Comparison of ENCODE assay signal across 16 cellular contexts in genomic region chr6:103680116-103680515, GRCh38.
DNase-seq lines count a peak whose midpoint lies in the region; ATAC-seq and TF ChIP-seq lines count a peak whose summit lies in the region.
"Had no signal": no experiment of that assay in that cellular context is flagged by ENCODE, and none has a peak within 500 bp of the region (broad histone marks: within the 10 kb centered on the region; RNA-seq: fewer than 3 reads in every experiment).

No MANE protein-coding gene starts in this region.

- no peak overlapping the region for H3K4me3 ChIP-seq in MM.1S (ENCODE audit: low read length)
- H3K4me3 ChIP-seq in SK-N-MC: no peak overlapping the region
- H3K4me3 ChIP-seq: BLaER1, GM23248 had no signal

- peak; percentile 43 for ATAC-seq in GM18520 (IDR thresholded peaks at IDR 0.05; ENCODE audit: unreplicated experiment)
- ATAC-seq: CD8-positive, alpha-beta T cell had no signal

- H3K27ac ChIP-seq in MM.1S (ENCODE audit: low read length) (no peak overlapping the region), SK-N-MC (0 out of 2 replicates have a peak overlapping the region, but pooled peaks have one; percentile 17)
- H3K27ac ChIP-seq: BLaER1, C4-2B, GM23248 had no signal

- no peaks in the 10 kb centered on the region for H3K9me3 ChIP-seq in MM.1S (replicated peaks; ENCODE audit: insufficient read depth, low read length)
- 0 out of 2 replicates have a peak, but pooled peaks cover 3% of the 10 kb centered on the region for H3K9me3 ChIP-seq in SK-N-MC (ENCODE audit: low read depth, low read length)
- H3K9me3 ChIP-seq: Caco-2 had no signal

- no peaks in the 10 kb centered on the region for H3K4me1 ChIP-seq in MM.1S (ENCODE audit: low read length)
- H3K4me1 ChIP-seq: Caco-2 had no signal

- no peaks in the 10 kb centered on the region for H3K36me3 ChIP-seq in MM.1S (replicated peaks; ENCODE audit: insufficient read depth, low read length)
- no peaks in the 10 kb centered on the region for H3K36me3 ChIP-seq in SK-N-MC (ENCODE audit: insufficient read depth, low read length)
- H3K36me3 ChIP-seq: BLaER1 had no signal

- no peaks in the 10 kb centered on the region for H4K20me1 ChIP-seq in MM.1S (ENCODE audit: insufficient read depth, low read length)
- H4K20me1 ChIP-seq: BLaER1 had no signal

- no peaks in the 10 kb centered on the region for H3K9me2 ChIP-seq in MM.1S (replicated peaks; ENCODE audit: insufficient read depth, low read length)

- H2AFZ ChIP-seq in MM.1S (ENCODE audit: low read length): 0 out of 2 replicates have a peak overlapping the region, but pooled peaks have one; percentile 6
- H2AFZ ChIP-seq: GM23248 had no signal

- no peak overlapping the region for H3K4me2 ChIP-seq in MM.1S (ENCODE audit: low read depth, low read length)
- H3K4me2 ChIP-seq: BLaER1 had no signal

- no peaks in the 10 kb centered on the region for H3F3A ChIP-seq in MM.1S (ENCODE audit: insufficient read depth, low read length)

- no peaks in the 10 kb centered on the region for H3K27me3 ChIP-seq in MM.1S (replicated peaks; ENCODE audit: insufficient read depth, low read length)
- H3K27me3 ChIP-seq: BLaER1 had no signal

- TF ChIP-seq CTCF in MM.1S (IDR thresholded peaks at IDR 0.05; ENCODE audit: low read length): no peak

- H3K9ac ChIP-seq in MM.1S (ENCODE audit: low read length): no peak overlapping the region
- H3K9ac ChIP-seq in SK-N-MC (ENCODE audit: insufficient read length): no peak overlapping the region
- H3K9ac ChIP-seq: BLaER1, GM23248 had no signal

- peak; percentile 15 for DNase-seq in MM.1S
- no peak for DNase-seq in SK-N-MC (ENCODE audit: low read depth, low spot score)
- DNase-seq in dedifferentiated amniotic fluid mesenchymal stem cell (ENCODE audit: extremely low spot score): no peak
- DNase-seq in ureter (ENCODE audit: low spot score): no peak
- DNase-seq in SW 1271 (lab: John Stamatoyannopoulos, UW): no peak
- DNase-seq: Caco-2; CD4-positive, CD25-positive, alpha-beta regulatory T cell; CD8-positive, alpha-beta T cell; DMS153; DND-41; GM23248; H7; HCEC 1CT had no signal

- H3K79me2 ChIP-seq in MM.1S (ENCODE audit: low read length): no peaks in the 10 kb centered on the region
